Comparison of ENCODE assay signal across 1 cellular context in the genomic region with DNA sequence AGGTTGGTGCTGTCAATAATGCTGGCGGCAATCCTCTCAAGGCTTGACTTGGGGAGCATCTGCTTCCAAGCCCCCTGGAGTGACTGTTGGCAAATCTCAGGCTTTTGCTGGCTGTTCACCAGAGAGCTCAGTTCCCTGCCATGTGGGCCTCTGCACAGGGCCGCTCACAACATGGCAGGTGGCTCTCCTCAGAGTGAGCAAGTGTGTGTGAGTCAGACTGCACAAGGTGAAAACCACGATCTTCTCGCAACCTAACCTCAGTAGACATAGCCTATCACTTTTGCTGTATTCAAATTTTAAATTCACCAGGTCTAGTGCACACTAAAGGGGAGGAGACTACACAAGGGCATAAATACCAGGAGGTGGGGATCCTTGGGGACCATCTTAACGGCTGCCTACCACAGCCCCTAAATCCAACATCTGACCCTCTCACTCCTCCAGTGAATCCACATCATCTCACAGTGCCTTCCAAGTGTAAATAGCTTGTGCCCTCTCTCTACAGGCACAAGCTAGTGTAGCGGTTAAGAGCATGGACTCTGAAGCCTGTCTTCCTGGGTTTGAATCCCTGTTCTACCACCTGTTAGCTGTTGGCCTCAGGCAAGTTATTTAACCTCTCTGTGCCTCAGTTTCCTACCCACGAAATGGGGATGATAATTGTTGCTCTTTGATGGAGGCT.
TF ChIP-seq lines count a peak whose summit lies in the region.

No MANE protein-coding gene starts in this region.

TF ChIP-seq in GM23338, 12 proteins besides CTCF, POLR2A, EP300 and RAD21:
- TF ChIP-seq, protein P1, sequence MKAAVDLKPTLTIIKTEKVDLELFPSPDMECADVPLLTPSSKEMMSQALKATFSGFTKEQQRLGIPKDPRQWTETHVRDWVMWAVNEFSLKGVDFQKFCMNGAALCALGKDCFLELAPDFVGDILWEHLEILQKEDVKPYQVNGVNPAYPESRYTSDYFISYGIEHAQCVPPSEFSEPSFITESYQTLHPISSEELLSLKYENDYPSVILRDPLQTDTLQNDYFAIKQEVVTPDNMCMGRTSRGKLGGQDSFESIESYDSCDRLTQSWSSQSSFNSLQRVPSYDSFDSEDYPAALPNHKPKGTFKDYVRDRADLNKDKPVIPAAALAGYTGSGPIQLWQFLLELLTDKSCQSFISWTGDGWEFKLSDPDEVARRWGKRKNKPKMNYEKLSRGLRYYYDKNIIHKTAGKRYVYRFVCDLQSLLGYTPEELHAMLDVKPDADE (IDR thresholded peaks at IDR 0.05), result no peak
- TF ChIP-seq ZNF331 (CRISPR knock-in tag; IDR thresholded peaks at IDR 0.05; ENCODE audit: low read depth) (no peak), JUNB (IDR thresholded peaks at IDR 0.05; ENCODE audit: unreplicated experiment) (no peak), NANOG (IDR thresholded peaks at IDR 0.05; ENCODE audit: borderline replicate concordance) (no peak), EZH2phosphoT487 (IDR thresholded peaks at IDR 0.05; ENCODE audit: unreplicated experiment) (no peak), REST (IDR thresholded peaks at IDR 0.05; ENCODE audit: unreplicated experiment) (no peak), POLR2AphosphoS5 (IDR thresholded peaks at IDR 0.05; ENCODE audit: low read depth) (no peak), EZH2 (IDR thresholded peaks at IDR 0.05; ENCODE audit: low read depth, unreplicated experiment) (no peak), CREB1 (CRISPR knock-in tag; IDR thresholded peaks at IDR 0.05; ENCODE audit: low read depth) (no peak), STAT1 (IDR thresholded peaks at IDR 0.05; ENCODE audit: unreplicated experiment) (no peak), ZNF114 (CRISPR knock-in tag; IDR thresholded peaks at IDR 0.05) (no peak)
- TF ChIP-seq, protein P2, sequence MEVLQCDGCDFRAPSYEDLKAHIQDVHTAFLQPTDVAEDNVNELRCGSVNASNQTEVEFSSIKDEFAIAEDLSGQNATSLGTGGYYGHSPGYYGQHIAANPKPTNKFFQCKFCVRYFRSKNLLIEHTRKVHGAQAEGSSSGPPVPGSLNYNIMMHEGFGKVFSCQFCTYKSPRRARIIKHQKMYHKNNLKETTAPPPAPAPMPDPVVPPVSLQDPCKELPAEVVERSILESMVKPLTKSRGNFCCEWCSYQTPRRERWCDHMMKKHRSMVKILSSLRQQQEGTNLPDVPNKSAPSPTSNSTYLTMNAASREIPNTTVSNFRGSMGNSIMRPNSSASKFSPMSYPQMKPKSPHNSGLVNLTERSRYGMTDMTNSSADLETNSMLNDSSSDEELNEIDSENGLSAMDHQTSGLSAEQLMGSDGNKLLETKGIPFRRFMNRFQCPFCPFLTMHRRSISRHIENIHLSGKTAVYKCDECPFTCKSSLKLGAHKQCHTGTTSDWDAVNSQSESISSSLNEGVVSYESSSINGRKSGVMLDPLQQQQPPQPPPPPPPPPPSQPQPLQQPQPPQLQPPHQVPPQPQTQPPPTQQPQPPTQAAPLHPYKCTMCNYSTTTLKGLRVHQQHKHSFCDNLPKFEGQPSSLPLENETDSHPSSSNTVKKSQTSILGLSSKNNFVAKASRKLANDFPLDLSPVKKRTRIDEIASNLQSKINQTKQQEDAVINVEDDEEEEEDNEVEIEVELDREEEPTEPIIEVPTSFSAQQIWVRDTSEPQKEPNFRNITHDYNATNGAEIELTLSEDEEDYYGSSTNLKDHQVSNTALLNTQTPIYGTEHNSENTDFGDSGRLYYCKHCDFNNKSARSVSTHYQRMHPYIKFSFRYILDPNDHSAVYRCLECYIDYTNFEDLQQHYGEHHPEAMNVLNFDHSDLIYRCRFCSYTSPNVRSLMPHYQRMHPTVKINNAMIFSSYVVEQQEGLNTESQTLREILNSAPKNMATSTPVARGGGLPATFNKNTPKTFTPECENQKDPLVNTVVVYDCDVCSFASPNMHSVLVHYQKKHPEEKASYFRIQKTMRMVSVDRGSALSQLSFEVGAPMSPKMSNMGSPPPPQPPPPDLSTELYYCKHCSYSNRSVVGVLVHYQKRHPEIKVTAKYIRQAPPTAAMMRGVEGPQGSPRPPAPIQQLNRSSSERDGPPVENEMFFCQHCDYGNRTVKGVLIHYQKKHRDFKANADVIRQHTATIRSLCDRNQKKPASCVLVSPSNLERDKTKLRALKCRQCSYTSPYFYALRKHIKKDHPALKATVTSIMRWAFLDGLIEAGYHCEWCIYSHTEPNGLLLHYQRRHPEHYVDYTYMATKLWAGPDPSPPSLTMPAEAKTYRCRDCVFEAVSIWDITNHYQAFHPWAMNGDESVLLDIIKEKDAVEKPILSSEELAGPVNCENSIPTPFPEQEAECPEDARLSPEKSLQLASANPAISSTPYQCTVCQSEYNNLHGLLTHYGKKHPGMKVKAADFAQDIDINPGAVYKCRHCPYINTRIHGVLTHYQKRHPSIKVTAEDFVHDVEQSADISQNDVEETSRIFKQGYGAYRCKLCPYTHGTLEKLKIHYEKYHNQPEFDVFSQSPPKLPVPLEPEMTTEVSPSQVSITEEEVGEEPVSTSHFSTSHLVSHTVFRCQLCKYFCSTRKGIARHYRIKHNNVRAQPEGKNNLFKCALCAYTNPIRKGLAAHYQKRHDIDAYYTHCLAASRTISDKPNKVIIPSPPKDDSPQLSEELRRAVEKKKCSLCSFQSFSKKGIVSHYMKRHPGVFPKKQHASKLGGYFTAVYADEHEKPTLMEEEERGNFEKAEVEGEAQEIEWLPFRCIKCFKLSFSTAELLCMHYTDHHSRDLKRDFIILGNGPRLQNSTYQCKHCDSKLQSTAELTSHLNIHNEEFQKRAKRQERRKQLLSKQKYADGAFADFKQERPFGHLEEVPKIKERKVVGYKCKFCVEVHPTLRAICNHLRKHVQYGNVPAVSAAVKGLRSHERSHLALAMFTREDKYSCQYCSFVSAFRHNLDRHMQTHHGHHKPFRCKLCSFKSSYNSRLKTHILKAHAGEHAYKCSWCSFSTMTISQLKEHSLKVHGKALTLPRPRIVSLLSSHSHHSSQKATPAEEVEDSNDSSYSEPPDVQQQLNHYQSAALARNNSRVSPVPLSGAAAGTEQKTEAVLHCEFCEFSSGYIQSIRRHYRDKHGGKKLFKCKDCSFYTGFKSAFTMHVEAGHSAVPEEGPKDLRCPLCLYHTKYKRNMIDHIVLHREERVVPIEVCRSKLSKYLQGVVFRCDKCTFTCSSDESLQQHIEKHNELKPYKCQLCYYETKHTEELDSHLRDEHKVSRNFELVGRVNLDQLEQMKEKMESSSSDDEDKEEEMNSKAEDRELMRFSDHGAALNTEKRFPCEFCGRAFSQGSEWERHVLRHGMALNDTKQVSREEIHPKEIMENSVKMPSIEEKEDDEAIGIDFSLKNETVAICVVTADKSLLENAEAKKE (CRISPR knock-in tag; IDR thresholded peaks at IDR 0.05), result no peak
